ENCODE assay signal across 15 cellular contexts in genomic region chr4:5372198-5372597, GRCh38.
A peak's percentile ranks its signal among the peaks of the same experiment; 100 is the strongest.
DNase-seq lines count a peak whose midpoint lies in the region; ATAC-seq and TF ChIP-seq lines count a peak whose summit lies in the region.
"Had no signal": no experiment of that assay in that cellular context is flagged by ENCODE, and none has a peak within 500 bp of the region (broad histone marks: within the 10 kb centered on the region; RNA-seq: fewer than 3 reads in every experiment).

No MANE protein-coding gene starts in this region.

- POLR2A ChIA-PET in PC-3 (lab: Charles Lee; ENCODE audit: unreplicated experiment), result no interaction called here

- H3K79me2 ChIP-seq in ACC112 (ENCODE audit: control insufficient read depth, insufficient read depth, low read length, unreplicated experiment) (no peaks in the 10 kb centered on the region), PC-3 (ENCODE audit: low read length) (no peaks in the 10 kb centered on the region), smooth muscle cell (ENCODE audit: low read depth) (no peaks in the 10 kb centered on the region)

- no peak for TF ChIP-seq CTCF in PC-3 (conservative IDR thresholded peaks at IDR 0.05; ENCODE audit: low read depth, low read length)
- no peak for TF ChIP-seq CTCF in smooth muscle cell (IDR thresholded peaks at IDR 0.05; ENCODE audit: borderline replicate concordance, insufficient read depth, poor library complexity, severe bottlenecking)
- no peak for TF ChIP-seq CTCF in lower lobe of right lung (IDR thresholded peaks at IDR 0.05)

- H3K4me2 ChIP-seq in PC-3 (ENCODE audit: low read length) (peak overlapping the region; percentile 61), mesenchymal stem cell (ENCODE audit: low read length, poor library complexity, severe bottlenecking) (no peak overlapping the region), smooth muscle cell (no peak overlapping the region)

- H3K9ac ChIP-seq in PC-3 (ENCODE audit: low read length) (peak overlapping the region; percentile 86), mesenchymal stem cell (ENCODE audit: low read length) (no peak overlapping the region), smooth muscle cell (ENCODE audit: low read depth) (no peak overlapping the region)

- H3K79me1 ChIP-seq in mesenchymal stem cell (replicated peaks; ENCODE audit: low read length, poor library complexity, severe bottlenecking), result peaks cover 4% of the 10 kb centered on the region

- no peak overlapping the region for H3K14ac ChIP-seq in mesenchymal stem cell (ENCODE audit: low read length in 2 of 2)

- H2AFZ ChIP-seq in ACC112 (ENCODE audit: low read length, unreplicated experiment), result no peak overlapping the region
- no peak overlapping the region for H2AFZ ChIP-seq in PC-3 (ENCODE audit: low read length)
- H2AFZ ChIP-seq in mesenchymal stem cell (ENCODE audit: low read depth, low read length), result no peak overlapping the region
- H2AFZ ChIP-seq in smooth muscle cell (ENCODE audit: low read depth), result no peak overlapping the region

- H3K27ac ChIP-seq in ACC112 (ENCODE audit: low read depth, low read length) (peak overlapping the region; percentile 85; the same call in 1 of the 2 replicates), PC-3 (ENCODE audit: low read length) (peak overlapping the region; percentile 99), mesenchymal stem cell (ENCODE audit: low read length, poor library complexity, severe bottlenecking) (peak overlapping the region; percentile 69), smooth muscle cell (ENCODE audit: low read depth) (peak overlapping the region; percentile 80), lower lobe of right lung (no peak overlapping the region)
- H3K27ac ChIP-seq: C4-2B, HL-60 had no signal

- intact Hi-C loops in PC-3 (cut with micrococcal nuclease), result loop anchor here (10.0 kb wide), 1 partner anchor 423 kb away; no protein-coding TSS in a partner anchor
- intact Hi-C loops in lower lobe of right lung (cut with DNase I), result no loop called here

- no peaks in the 10 kb centered on the region for H3K9me3 ChIP-seq in PC-3 (ENCODE audit: low read length)
- H3K9me3 ChIP-seq in mesenchymal stem cell (ENCODE audit: control insufficient read depth, low read length), result no peaks in the 10 kb centered on the region
- no peaks in the 10 kb centered on the region for H3K9me3 ChIP-seq in smooth muscle cell (replicated peaks; ENCODE audit: low read depth)
- H3K9me3 ChIP-seq in lower lobe of right lung, result no peaks in the 10 kb centered on the region
- H3K9me3 ChIP-seq: BE2C, HAP-1 had no signal

- ATAC-seq in PC-3 (no peak), lower lobe of right lung (no peak)

- H2AK5ac ChIP-seq in mesenchymal stem cell (ENCODE audit: low read length, severe bottlenecking), result peak overlapping the region; percentile 4

- 82% methylated on average over 6 of the region's 6 CpGs for WGBS in mesenchymal stem cell
- 83% methylated on average over 6 of the region's 6 CpGs for WGBS in smooth muscle cell (ENCODE audit: low lambda C conversion rate)

- peak overlapping the region; percentile 45 to 75 for H2BK12ac ChIP-seq in mesenchymal stem cell (ENCODE audit: low read length in 2 of 2)

- peak overlapping the region; percentile 1 for H2BK120ac ChIP-seq in mesenchymal stem cell (ENCODE audit: low read depth, low read length)

- no peak overlapping the region for H4K91ac ChIP-seq in mesenchymal stem cell (ENCODE audit: low read length)

- CTCF ChIA-PET in PC-3 (lab: Charles Lee), result no interaction called here

- no peaks in the 10 kb centered on the region for H3K9me2 ChIP-seq in PC-3 (replicated peaks; ENCODE audit: low read length)

- no TSS peak for BruUV-seq in PC-3 (replicated peaks; lab: Mats Ljungman, UMichigan)

- no peak overlapping the region for H2BK15ac ChIP-seq in mesenchymal stem cell (ENCODE audit: low read depth, poor library complexity, severe bottlenecking)

- peak overlapping the region in 1 of 2 experiments; percentile 83 for H3K18ac ChIP-seq in mesenchymal stem cell (ENCODE audit: low read depth in 1 of 2, low read length in 2 of 2)

- H3F3A ChIP-seq in PC-3 (ENCODE audit: low read length, unreplicated experiment) (no peaks in the 10 kb centered on the region), smooth muscle cell (ENCODE audit: low read depth) (no peaks in the 10 kb centered on the region)

- H4K8ac ChIP-seq in mesenchymal stem cell (ENCODE audit: low read length), result no peak overlapping the region

- H3K4me1 ChIP-seq in ACC112 (ENCODE audit: control insufficient read depth, insufficient read depth, low read length, unreplicated experiment), result peaks cover 7% of the 10 kb centered on the region
- H3K4me1 ChIP-seq in PC-3 (ENCODE audit: insufficient read depth, low read length), result peaks cover 64% of the 10 kb centered on the region
- H3K4me1 ChIP-seq in mesenchymal stem cell (ENCODE audit: control insufficient read depth, insufficient read depth, low read depth, low read length), result peaks cover 8% of the 10 kb centered on the region
- no peaks in the 10 kb centered on the region for H3K4me1 ChIP-seq in smooth muscle cell (ENCODE audit: low read depth)
- no peaks in the 10 kb centered on the region for H3K4me1 ChIP-seq in lower lobe of right lung
- H3K4me1 ChIP-seq: BE2C, HAP-1 had no signal

- no peaks in the 10 kb centered on the region for H3K36me3 ChIP-seq in ACC112 (ENCODE audit: insufficient read depth, low read length)
- no peaks in the 10 kb centered on the region for H3K36me3 ChIP-seq in PC-3 (ENCODE audit: low read depth, low read length)
- H3K36me3 ChIP-seq in mesenchymal stem cell (ENCODE audit: control insufficient read depth in 1 of 2, insufficient read depth in 2 of 2, low read depth in 1 of 2, low read length in 2 of 2), result peaks cover 0 to 4% of the 10 kb centered on the region in 2 experiments
- H3K36me3 ChIP-seq in smooth muscle cell (ENCODE audit: low read depth), result no peaks in the 10 kb centered on the region
- H3K36me3 ChIP-seq in lower lobe of right lung, result no peaks in the 10 kb centered on the region
- H3K36me3 ChIP-seq: BE2C, HAP-1 had no signal

- H3K23ac ChIP-seq in mesenchymal stem cell (ENCODE audit: low read length in 2 of 2), result no peak overlapping the region

- no peaks in the 10 kb centered on the region for H4K20me1 ChIP-seq in PC-3 (ENCODE audit: low read length)
- H4K20me1 ChIP-seq in smooth muscle cell (ENCODE audit: low read depth), result no peaks in the 10 kb centered on the region

- H3K4me3 ChIP-seq in ACC112 (ENCODE audit: low read depth, low read length), result no peak overlapping the region
- no peak overlapping the region for H3K4me3 ChIP-seq in PC-3 (ENCODE audit: low read length)
- H3K4me3 ChIP-seq in mesenchymal stem cell (ENCODE audit: insufficient read depth in 1 of 2, low read depth in 1 of 2, low read length in 2 of 2), result no peak overlapping the region
- H3K4me3 ChIP-seq in smooth muscle cell, result no peak overlapping the region
- no peak overlapping the region for H3K4me3 ChIP-seq in lower lobe of right lung
- H3K4me3 ChIP-seq: HAP-1 had no signal

- H3K27me3 ChIP-seq in ACC112 (ENCODE audit: insufficient read depth, low read length) (no peaks in the 10 kb centered on the region), PC-3 (ENCODE audit: low read length) (no peaks in the 10 kb centered on the region), mesenchymal stem cell (ENCODE audit: control insufficient read depth in 1 of 2, insufficient read depth in 1 of 2, low read length in 2 of 2) (no peaks in the 10 kb centered on the region), smooth muscle cell (ENCODE audit: low read depth) (no peaks in the 10 kb centered on the region), lower lobe of right lung (ENCODE audit: low read depth) (no peaks in the 10 kb centered on the region)
- H3K27me3 ChIP-seq: BE2C had no signal

- DNase-seq in PC-3 (no peak), mesenchymal stem cell (no peak), smooth muscle cell (lab: John Stamatoyannopoulos, UW; ENCODE audit: unreplicated experiment) (no peak), NCI-H774 (lab: John Stamatoyannopoulos, UW) (no peak), SHP77 (lab: John Stamatoyannopoulos, UW) (no peak), lower lobe of right lung (no peak)
- DNase-seq: BE2C; CD4-positive, alpha-beta memory T cell; COR-L47; GF-D8; HFFc6 had no signal

- H2BK5ac ChIP-seq in mesenchymal stem cell (ENCODE audit: low read depth, low read length, poor library complexity, severe bottlenecking), result no peak overlapping the region

- peak overlapping the region in 1 of 2 experiments; percentile 37 for H3K4ac ChIP-seq in mesenchymal stem cell (ENCODE audit: low read depth in 1 of 2, low read length in 2 of 2)
